2 cellular contexts compared by ENCODE assay signal in genomic region chr5:141761-142160, GRCh38.
TF ChIP-seq lines count a peak whose summit lies in the region.

No MANE protein-coding gene starts in this region.

TF ChIP-seq in SK-N-SH, 30 proteins besides CTCF, POLR2A, EP300 and RAD21 (continued from another document):
- TF ChIP-seq, protein P1, sequence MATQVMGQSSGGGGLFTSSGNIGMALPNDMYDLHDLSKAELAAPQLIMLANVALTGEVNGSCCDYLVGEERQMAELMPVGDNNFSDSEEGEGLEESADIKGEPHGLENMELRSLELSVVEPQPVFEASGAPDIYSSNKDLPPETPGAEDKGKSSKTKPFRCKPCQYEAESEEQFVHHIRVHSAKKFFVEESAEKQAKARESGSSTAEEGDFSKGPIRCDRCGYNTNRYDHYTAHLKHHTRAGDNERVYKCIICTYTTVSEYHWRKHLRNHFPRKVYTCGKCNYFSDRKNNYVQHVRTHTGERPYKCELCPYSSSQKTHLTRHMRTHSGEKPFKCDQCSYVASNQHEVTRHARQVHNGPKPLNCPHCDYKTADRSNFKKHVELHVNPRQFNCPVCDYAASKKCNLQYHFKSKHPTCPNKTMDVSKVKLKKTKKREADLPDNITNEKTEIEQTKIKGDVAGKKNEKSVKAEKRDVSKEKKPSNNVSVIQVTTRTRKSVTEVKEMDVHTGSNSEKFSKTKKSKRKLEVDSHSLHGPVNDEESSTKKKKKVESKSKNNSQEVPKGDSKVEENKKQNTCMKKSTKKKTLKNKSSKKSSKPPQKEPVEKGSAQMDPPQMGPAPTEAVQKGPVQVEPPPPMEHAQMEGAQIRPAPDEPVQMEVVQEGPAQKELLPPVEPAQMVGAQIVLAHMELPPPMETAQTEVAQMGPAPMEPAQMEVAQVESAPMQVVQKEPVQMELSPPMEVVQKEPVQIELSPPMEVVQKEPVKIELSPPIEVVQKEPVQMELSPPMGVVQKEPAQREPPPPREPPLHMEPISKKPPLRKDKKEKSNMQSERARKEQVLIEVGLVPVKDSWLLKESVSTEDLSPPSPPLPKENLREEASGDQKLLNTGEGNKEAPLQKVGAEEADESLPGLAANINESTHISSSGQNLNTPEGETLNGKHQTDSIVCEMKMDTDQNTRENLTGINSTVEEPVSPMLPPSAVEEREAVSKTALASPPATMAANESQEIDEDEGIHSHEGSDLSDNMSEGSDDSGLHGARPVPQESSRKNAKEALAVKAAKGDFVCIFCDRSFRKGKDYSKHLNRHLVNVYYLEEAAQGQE (IDR thresholded peaks at IDR 0.05; ENCODE audit: low read depth, low read length) = no peak
- TF ChIP-seq MXI1 (IDR thresholded peaks at IDR 0.05; ENCODE audit: low read depth, low read length) = no peak
- TF ChIP-seq JUND (IDR thresholded peaks at IDR 0.05) = no peak
- TF ChIP-seq GABPA (IDR thresholded peaks at IDR 0.05; ENCODE audit: low read depth) = no peak
- TF ChIP-seq FOXM1 (IDR thresholded peaks at IDR 0.05; ENCODE audit: low read depth) = no peak
- no peak for TF ChIP-seq NRF1 (IDR thresholded peaks at IDR 0.05; ENCODE audit: low read depth, low read length)
- TF ChIP-seq, protein P2, sequence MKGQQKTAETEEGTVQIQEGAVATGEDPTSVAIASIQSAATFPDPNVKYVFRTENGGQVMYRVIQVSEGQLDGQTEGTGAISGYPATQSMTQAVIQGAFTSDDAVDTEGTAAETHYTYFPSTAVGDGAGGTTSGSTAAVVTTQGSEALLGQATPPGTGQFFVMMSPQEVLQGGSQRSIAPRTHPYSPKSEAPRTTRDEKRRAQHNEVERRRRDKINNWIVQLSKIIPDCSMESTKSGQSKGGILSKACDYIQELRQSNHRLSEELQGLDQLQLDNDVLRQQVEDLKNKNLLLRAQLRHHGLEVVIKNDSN (IDR thresholded peaks at IDR 0.05; ENCODE audit: borderline replicate concordance, low read depth) = no peak
- no peak for TF ChIP-seq TCF12 (IDR thresholded peaks at IDR 0.05)

TF ChIP-seq in SK-N-SH treated with all-trans-retinoic acid at 6 μM for 48 hours, 23 proteins besides CTCF, POLR2A, EP300 and RAD21 (continued from another document):
- TF ChIP-seq, protein P3, sequence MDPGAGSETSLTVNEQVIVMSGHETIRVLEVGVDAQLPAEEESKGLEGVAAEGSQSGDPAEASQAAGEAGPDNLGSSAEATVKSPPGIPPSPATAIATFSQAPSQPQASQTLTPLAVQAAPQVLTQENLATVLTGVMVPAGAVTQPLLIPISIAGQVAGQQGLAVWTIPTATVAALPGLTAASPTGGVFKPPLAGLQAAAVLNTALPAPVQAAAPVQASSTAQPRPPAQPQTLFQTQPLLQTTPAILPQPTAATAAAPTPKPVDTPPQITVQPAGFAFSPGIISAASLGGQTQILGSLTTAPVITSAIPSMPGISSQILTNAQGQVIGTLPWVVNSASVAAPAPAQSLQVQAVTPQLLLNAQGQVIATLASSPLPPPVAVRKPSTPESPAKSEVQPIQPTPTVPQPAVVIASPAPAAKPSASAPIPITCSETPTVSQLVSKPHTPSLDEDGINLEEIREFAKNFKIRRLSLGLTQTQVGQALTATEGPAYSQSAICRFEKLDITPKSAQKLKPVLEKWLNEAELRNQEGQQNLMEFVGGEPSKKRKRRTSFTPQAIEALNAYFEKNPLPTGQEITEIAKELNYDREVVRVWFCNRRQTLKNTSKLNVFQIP (CRISPR knock-in tag; IDR thresholded peaks at IDR 0.05; ENCODE audit: borderline replicate concordance, low read depth) = no peak
- TF ChIP-seq, protein P4, sequence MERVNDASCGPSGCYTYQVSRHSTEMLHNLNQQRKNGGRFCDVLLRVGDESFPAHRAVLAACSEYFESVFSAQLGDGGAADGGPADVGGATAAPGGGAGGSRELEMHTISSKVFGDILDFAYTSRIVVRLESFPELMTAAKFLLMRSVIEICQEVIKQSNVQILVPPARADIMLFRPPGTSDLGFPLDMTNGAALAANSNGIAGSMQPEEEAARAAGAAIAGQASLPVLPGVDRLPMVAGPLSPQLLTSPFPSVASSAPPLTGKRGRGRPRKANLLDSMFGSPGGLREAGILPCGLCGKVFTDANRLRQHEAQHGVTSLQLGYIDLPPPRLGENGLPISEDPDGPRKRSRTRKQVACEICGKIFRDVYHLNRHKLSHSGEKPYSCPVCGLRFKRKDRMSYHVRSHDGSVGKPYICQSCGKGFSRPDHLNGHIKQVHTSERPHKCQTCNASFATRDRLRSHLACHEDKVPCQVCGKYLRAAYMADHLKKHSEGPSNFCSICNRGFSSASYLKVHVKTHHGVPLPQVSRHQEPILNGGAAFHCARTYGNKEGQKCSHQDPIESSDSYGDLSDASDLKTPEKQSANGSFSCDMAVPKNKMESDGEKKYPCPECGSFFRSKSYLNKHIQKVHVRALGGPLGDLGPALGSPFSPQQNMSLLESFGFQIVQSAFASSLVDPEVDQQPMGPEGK (CRISPR knock-in tag; IDR thresholded peaks at IDR 0.05; ENCODE audit: borderline replicate concordance) = no peak
- TF ChIP-seq TOX (CRISPR knock-in tag; IDR thresholded peaks at IDR 0.05; ENCODE audit: borderline replicate concordance) (no peak), RARB (CRISPR knock-in tag; IDR thresholded peaks at IDR 0.05) (no peak), ARNTL (CRISPR knock-in tag; IDR thresholded peaks at IDR 0.05; ENCODE audit: borderline replicate concordance, low read depth) (no peak), CSDC2 (CRISPR knock-in tag; IDR thresholded peaks at IDR 0.05) (no peak), ZC3H10 (CRISPR knock-in tag; IDR thresholded peaks at IDR 0.05) (no peak), TCF4 (CRISPR knock-in tag; IDR thresholded peaks at IDR 0.05; ENCODE audit: borderline replicate concordance) (no peak), BACH2 (CRISPR knock-in tag; IDR thresholded peaks at IDR 0.05; ENCODE audit: borderline replicate concordance) (no peak), PPARA (CRISPR knock-in tag; IDR thresholded peaks at IDR 0.05; ENCODE audit: borderline replicate concordance) (no peak), ZFP3 (CRISPR knock-in tag; IDR thresholded peaks at IDR 0.05) (no peak), ZNF70 (CRISPR knock-in tag; IDR thresholded peaks at IDR 0.05) (no peak), SNAI2 (CRISPR knock-in tag; IDR thresholded peaks at IDR 0.05) (no peak)
